Comparison of ENCODE assay signal across 35 cellular contexts in genomic region chr6:41017663-41018062, GRCh38. TPM values are rescaled to one million over a fixed set of nuclear protein-coding genes. Genes with fewer than 3 reads are reported as not detected.
"Had no signal": no experiment of that assay in that cellular context is flagged by ENCODE, and none has a peak within 500 bp of the region (broad histone marks: within the 10 kb centered on the region; RNA-seq: fewer than 3 reads in every experiment).

No MANE protein-coding gene starts in this region.

- H3K4me1 ChIP-seq: prostate gland, right atrium auricular region, spleen, tibial nerve, upper lobe of left lung, vagina had no signal

- H3K27me3 ChIP-seq: neutrophil, pancreas, right atrium auricular region, spleen, stomach, thyroid gland, tibial nerve, upper lobe of left lung, vagina had no signal

- H3K36me3 ChIP-seq: neutrophil, pancreas, prostate gland, right atrium auricular region, spleen, stomach, thoracic aorta, thyroid gland, tibial nerve, upper lobe of left lung, vagina had no signal

- H3K27ac ChIP-seq: neutrophil, prostate gland, right atrium auricular region, skin epidermis, spleen, stomach, thoracic aorta, thyroid gland, tibial nerve, upper lobe of left lung, vagina had no signal

- ATAC-seq: naive thymus-derived CD8-positive, alpha-beta T cell; natural killer cell treated with Interleukin-12 subunit alpha and Interleukin-12 subunit beta and Interleukin-15 and Interleukin-18, amount 100 ng/mL, for 72 hours; sciatic nerve; stimulated activated effector memory CD8-positive, alpha-beta T cell treated with anti-CD3 and anti-CD28 coated beads, Interleukin-12 subunit alpha, Interleukin-12 subunit beta, amount 100 ng/mL, for 72 hours; stimulated activated naive B cell treated with anti-CD40 and anti-IgM and Interleukin-4, amounts not matched to agents 10 μg/mL and 1 μg/mL and 100 μg/mL, for 72 hours had no signal

- H3K4me2 ChIP-seq: smooth muscle cell had no signal

- DNase-seq: naive thymus-derived CD8-positive, alpha-beta T cell; nephron progenitor cell; nucleus accumbens; retina; spleen; stimulated activated CD4-positive, alpha-beta T cell treated with anti-CD3 and anti-CD28 coated beads, Interleukin-12 subunit alpha, Interleukin-12 subunit beta, amount 100 ng/mL, for 4 hours; stimulated activated CD4-positive, alpha-beta T cell treated with anti-CD3 and anti-CD28 coated beads, Interleukin-1b, Interleukin-23, amount 100 ng/mL, for 48 hours; stimulated activated CD4-positive, alpha-beta T cell treated with anti-CD3 and anti-CD28 coated beads, Interleukin-4, amount 100 ng/mL, for 1 hour; stimulated activated naive B cell treated with anti-CD40 and anti-IgM and Interleukin-4, amounts not matched to agents 10 μg/mL and 1 μg/mL and 100 μg/mL, for 72 hours; stimulated activated naive CD4-positive, alpha-beta T cell treated with Interleukin-2 at 50 U/mL for 16 hours; stomach; thyroid gland; trophoblast cell; upper lobe of left lung had no signal

- FAIRE-seq: pancreas, urothelium cell line had no signal

- H3K9me3 ChIP-seq: neutrophil, pancreas, prostate gland, right atrium auricular region, thoracic aorta, thyroid gland, upper lobe of left lung, vagina had no signal

- H3K4me3 ChIP-seq: pancreas, prostate gland, right atrium auricular region, skin epidermis, smooth muscle cell, spleen, stomach, thoracic aorta, thyroid gland, tibial nerve, upper lobe of left lung, vagina had no signal

RNA-seq across cellular contexts. Expression of gene TSPO2, which starts 24.6 kb away (rescaled TPM):
- total RNA-seq: naive thymus-derived CD8-positive, alpha-beta T cell; natural killer cell treated with Interleukin-12 subunit alpha and Interleukin-12 subunit beta and Interleukin-15 and Interleukin-18, amount 100 ng/mL, for 72 hours; neural crest cell; omental fat pad; osteocyte; posterior vena cava; prostate gland; pulmonary artery endothelial cell; right atrium auricular region; smooth muscle cell; stomach; subcutaneous adipose tissue; temporal lobe; thoracic aorta; thyroid gland; tibial nerve; upper lobe of left lung; ureter; vagina had no signal
- polyA plus RNA-seq: naive thymus-derived CD8-positive, alpha-beta T cell; smooth muscle cell had no signal

RNA-seq across cellular contexts. Expression of gene APOBEC2, which starts 35.3 kb away (rescaled TPM):
- total RNA-seq: naive thymus-derived CD8-positive, alpha-beta T cell; natural killer cell treated with Interleukin-12 subunit alpha and Interleukin-12 subunit beta and Interleukin-15 and Interleukin-18, amount 100 ng/mL, for 72 hours; neural crest cell; omental fat pad; osteocyte; pulmonary artery endothelial cell; sciatic nerve; smooth muscle cell; subcutaneous adipose tissue; temporal lobe; thoracic aorta; thyroid gland; tibial nerve; upper lobe of left lung; vagina had no signal
- polyA plus RNA-seq: spleen had no signal
